ENCODE assay signal across 8 cellular contexts in genomic region chr21:45137612-45137937, GRCh38.
"Had no signal": no experiment of that assay in that cellular context is flagged by ENCODE, and none has a peak within 500 bp of the region (broad histone marks: within the 10 kb centered on the region; RNA-seq: fewer than 3 reads in every experiment).

No MANE protein-coding gene starts in this region.

- H3K9me3 ChIP-seq: breast epithelium, heart left ventricle, left lung, pancreas, tibial nerve had no signal

- H3K4me1 ChIP-seq: breast epithelium, pancreas had no signal

- H3K4me3 Mint-ChIP-seq: activated CD4-positive, alpha-beta memory T cell treated with anti-CD3 and anti-CD28 coated beads, Interleukin-2, amount 10 ng/mL, durations not matched to agents 7 days and 5 days; stimulated activated memory B cell treated with anti-CD40 and anti-IgM and Interleukin-4, amounts not matched to agents 10 μg/mL and 1 μg/mL and 100 μg/mL, for 72 hours had no signal

- H3K27ac Mint-ChIP-seq: activated CD4-positive, alpha-beta memory T cell treated with anti-CD3 and anti-CD28 coated beads, Interleukin-2, amount 10 ng/mL, durations not matched to agents 7 days and 5 days; stimulated activated memory B cell treated with anti-CD40 and anti-IgM and Interleukin-4, amounts not matched to agents 10 μg/mL and 1 μg/mL and 100 μg/mL, for 72 hours had no signal

- H3K27me3 Mint-ChIP-seq: activated CD4-positive, alpha-beta memory T cell treated with anti-CD3 and anti-CD28 coated beads, Interleukin-2, amount 10 ng/mL, durations not matched to agents 7 days and 5 days; stimulated activated memory B cell treated with anti-CD40 and anti-IgM and Interleukin-4, amounts not matched to agents 10 μg/mL and 1 μg/mL and 100 μg/mL, for 72 hours had no signal

- H3K27me3 ChIP-seq: breast epithelium, heart left ventricle, left lung, pancreas, tibial nerve had no signal

- H3K9me3 Mint-ChIP-seq: activated CD4-positive, alpha-beta memory T cell treated with anti-CD3 and anti-CD28 coated beads, Interleukin-2, amount 10 ng/mL, durations not matched to agents 7 days and 5 days; activated naive CD4-positive, alpha-beta T cell treated with anti-CD3 and anti-CD28 coated beads, Interleukin-2, amount 50 U/mL, for 72 hours; stimulated activated memory B cell treated with anti-CD40 and anti-IgM and Interleukin-4, amounts not matched to agents 10 μg/mL and 1 μg/mL and 100 μg/mL, for 72 hours had no signal

- H3K4me3 ChIP-seq: breast epithelium, heart left ventricle, left lung, pancreas, tibial nerve had no signal

- H3K36me3 ChIP-seq: breast epithelium, left lung, pancreas had no signal

- H3K27ac ChIP-seq: breast epithelium, heart left ventricle, left lung, pancreas, tibial nerve had no signal
